24 cellular contexts compared by ENCODE assay signal in the genomic region with DNA sequence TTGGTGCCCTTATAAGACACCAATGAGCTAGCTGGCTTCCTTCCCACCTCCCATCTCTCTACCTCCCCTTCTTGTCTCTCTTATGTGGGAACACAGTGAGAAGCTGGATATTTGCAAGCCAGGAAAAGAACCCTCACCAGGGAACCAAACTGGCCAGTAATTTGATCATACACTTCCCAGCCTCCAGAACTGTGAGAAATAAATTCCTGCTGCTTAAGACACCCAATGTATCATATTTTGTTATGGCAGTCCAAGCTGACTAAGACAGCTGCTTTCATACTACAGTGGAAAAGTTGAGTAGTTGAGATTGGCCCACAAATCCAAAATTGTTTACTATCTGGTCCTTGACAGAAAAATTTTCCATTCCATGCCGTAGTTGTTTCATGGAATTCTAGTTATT.
"Had no signal": no experiment of that assay in that cellular context is flagged by ENCODE, and none has a peak within 500 bp of the region (broad histone marks: within the 10 kb centered on the region; RNA-seq: fewer than 3 reads in every experiment).

No MANE protein-coding gene starts in this region.

- DNase-seq: activated CD4-positive, alpha-beta T cell treated with anti-CD3 and anti-CD28 coated beads for 48 hours; activated CD4-positive, alpha-beta T cell treated with anti-CD3 and anti-CD28 coated beads, Interleukin-2, amount 50 U/mL, for 4 hours; activated CD4-positive, CD25-positive, alpha-beta regulatory T cell treated with anti-CD3 and anti-CD28 coated beads, Interleukin-2, amount 50 U/mL, for 72 hours; activated CD8-positive, alpha-beta memory T cell treated with anti-CD3 and anti-CD28 coated beads, Interleukin-2, amount 10 ng/mL, durations not matched to agents 7 days and 5 days; activated effector memory CD4-positive, alpha-beta T cell treated with anti-CD3 and anti-CD28 coated beads, Interleukin-2, amount 50 U/mL, for 16 hours; activated naive CD4-positive, alpha-beta T cell treated with Interleukin-2 at 50 U/mL for 16 hours; activated naive CD8-positive, alpha-beta T cell treated with anti-CD3 and anti-CD28 coated beads, Interleukin-2, amount 50 U/mL, for 24 hours; activated T-cell treated with anti-CD3 and anti-CD28 coated beads, Interleukin-2, amount 50 U/mL, for 24 hours; cerebellar nuclear complex; KG1; MG63; MV-4-11; NCI-H1105; NCI-H1436 treated with DMSO at 0.1 percent for 48 hours; NCI-H187; NCI-H2081 treated with DMSO at 0.1 percent for 48 hours; NCI-H226; NCI-H526; NCI-H774; SIG-M5; T-helper 17 cell; T-helper 9 cell had no signal

- ATAC-seq: activated CD8-positive, alpha-beta memory T cell treated with anti-CD3 and anti-CD28 coated beads, Interleukin-2, amount 10 ng/mL, durations not matched to agents 7 days and 5 days; activated naive CD4-positive, alpha-beta T cell treated with anti-CD3 and anti-CD28 coated beads, Interleukin-2, amount 50 U/mL, for 72 hours; activated naive CD8-positive, alpha-beta T cell treated with anti-CD3 and anti-CD28 coated beads, Interleukin-2, amount 50 U/mL, for 24 hours; T-helper 17 cell; WTC11 had no signal
